In the genomic region with DNA sequence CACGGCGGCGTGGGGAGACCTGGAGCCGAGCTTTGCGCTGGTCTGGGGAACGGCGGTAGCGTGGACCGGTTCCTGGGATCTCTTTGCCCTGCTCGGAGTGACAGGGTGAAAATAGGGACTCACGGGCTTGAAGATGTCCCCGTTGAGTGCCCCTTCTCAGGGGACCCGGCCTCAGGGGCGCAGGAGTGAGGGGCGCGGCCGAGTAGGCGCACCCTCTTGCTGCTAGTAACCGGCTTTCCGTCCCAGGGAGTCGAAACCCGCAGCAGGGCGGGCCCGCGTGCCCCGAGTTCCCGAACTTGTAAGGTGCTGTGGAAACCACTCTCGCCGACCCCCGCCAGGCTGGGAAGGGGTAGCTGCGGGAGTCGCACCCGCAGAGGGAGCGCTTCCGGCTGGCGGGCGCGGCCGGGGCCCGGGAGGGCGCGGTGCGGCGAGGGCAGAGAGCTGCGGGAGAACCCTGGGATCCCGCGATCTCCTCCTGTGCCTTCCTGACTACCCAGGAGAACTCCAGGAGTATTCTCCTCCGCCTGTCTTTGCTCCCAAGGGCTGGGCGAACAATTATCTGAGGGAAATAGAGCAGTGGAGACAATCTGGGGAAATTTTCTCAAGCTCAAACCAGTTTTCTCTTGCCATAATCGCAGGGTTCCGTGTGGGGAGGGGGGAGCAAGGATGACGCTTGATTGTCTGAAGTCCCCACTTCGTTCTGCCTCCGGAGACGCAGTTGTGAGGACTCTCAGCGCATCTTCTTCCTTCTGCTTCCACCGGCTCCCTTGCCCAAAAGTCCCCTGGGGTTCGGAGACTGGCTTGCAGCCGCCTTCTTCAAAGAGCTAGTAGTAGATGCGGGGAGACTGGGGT, we compare ENCODE assay signal across 12 cellular contexts. TPM values are rescaled to one million over a fixed set of nuclear protein-coding genes. Genes with fewer than 3 reads are reported as not detected.
DNase-seq lines count a peak whose midpoint lies in the region; ATAC-seq and TF ChIP-seq lines count a peak whose summit lies in the region.
"Had no signal": no experiment of that assay in that cellular context is flagged by ENCODE, and none has a peak within 500 bp of the region (broad histone marks: within the 10 kb centered on the region; RNA-seq: fewer than 3 reads in every experiment).

No MANE protein-coding gene starts in this region.

- no peaks in the 10 kb centered on the region for H3K36me3 ChIP-seq in KMS-11 (ENCODE audit: insufficient read depth)
- no peaks in the 10 kb centered on the region for H3K36me3 ChIP-seq in neuronal stem cell (replicated peaks in 1 of 2; ENCODE audit: control insufficient read depth in 2 of 2, insufficient read depth in 2 of 2, low read length in 2 of 2)

- H4K8ac ChIP-seq in neuronal stem cell (ENCODE audit: low read depth, low read length), result no peak overlapping the region

- peak overlapping the region; percentile 70 for H3K23ac ChIP-seq in neuronal stem cell (ENCODE audit: low read depth, low read length, poor library complexity)

- no peak overlapping the region for H3K4me3 ChIP-seq in KMS-11 (IDR thresholded peaks at IDR 0.05; ENCODE audit: insufficient read depth, low read depth, low read length)
- peak overlapping the region; percentile 8 for H3K4me3 ChIP-seq in epithelial cell of proximal tubule (ENCODE audit: low read depth, low read length)
- peak overlapping the region in 1 of 2 donors; percentile 74 for H3K4me3 ChIP-seq in neuronal stem cell (ENCODE audit: low read length in 2 of 2)

- no peaks in the 10 kb centered on the region for H3K27me3 ChIP-seq in KMS-11 (ENCODE audit: insufficient read depth, low read depth)
- peaks cover 17 to 75% (median 54%) of the 10 kb centered on the region in 3 experiments for H3K27me3 ChIP-seq in neuronal stem cell (ENCODE audit: control insufficient read depth in 3 of 3, insufficient read depth in 3 of 3, low read depth in 1 of 3, low read length in 3 of 3)

- H4K91ac ChIP-seq in neuronal stem cell (ENCODE audit: low read depth, low read length, poor library complexity), result no peak overlapping the region

- DNase-seq in D341Med (ENCODE audit: low spot score) (peak; percentile 62), epithelial cell of proximal tubule (ENCODE audit: low read depth) (no peak), neuronal stem cell (ENCODE audit: low spot score) (no peak)
- no peak for DNase-seq in activated effector memory CD4-positive, alpha-beta T cell treated with Interleukin-2 at 50 U/mL for 16 hours
- DNase-seq: activated CD8-positive, alpha-beta memory T cell treated with anti-CD3 and anti-CD28 coated beads for 24 hours; left colon; NCI-H524 treated with DMSO at 0.1 percent for 48 hours had no signal

- H3K4me1 ChIP-seq in KMS-11 (ENCODE audit: low read depth, poor library complexity, severe bottlenecking) (no peaks in the 10 kb centered on the region), neuronal stem cell (ENCODE audit: control insufficient read depth in 2 of 2, insufficient read depth in 1 of 2, low read depth in 1 of 2, low read length in 2 of 2) (peaks cover 3 to 10% of the 10 kb centered on the region in 2 donors)

- peak overlapping the region; percentile 54 for H3K18ac ChIP-seq in neuronal stem cell (ENCODE audit: low read length)

- no CpG with 5 or more reads among the region's 60 CpGs for WGBS in neuronal stem cell (ENCODE audit: extremely low coverage in 2 of 2, insufficient read length in 2 of 2, insufficient replicate concordance in 1 of 2), 2 donors

- H3K14ac ChIP-seq in neuronal stem cell (ENCODE audit: low read length), result no peak overlapping the region

- H3K9ac ChIP-seq in KMS-11, result no peak overlapping the region
- peak overlapping the region; percentile 87 for H3K9ac ChIP-seq in neuronal stem cell (ENCODE audit: low read depth, low read length, poor library complexity)

- H3K4me2 ChIP-seq in KMS-11 (no peak overlapping the region), neuronal stem cell (ENCODE audit: insufficient read depth, low read length, poor library complexity, severe bottlenecking) (peak overlapping the region; percentile 98)

- no peaks in the 10 kb centered on the region for H3K79me2 ChIP-seq in KMS-11 (ENCODE audit: insufficient read depth, low read depth)

- no peak overlapping the region for H3K4ac ChIP-seq in neuronal stem cell (ENCODE audit: low read length)

- H2BK5ac ChIP-seq in neuronal stem cell (ENCODE audit: low read length), result no peak overlapping the region

- no peaks in the 10 kb centered on the region for H3K9me3 ChIP-seq in neuronal stem cell (replicated peaks in 1 of 2; ENCODE audit: control insufficient read depth in 2 of 2, insufficient read depth in 1 of 2, low read depth in 1 of 2, low read length in 2 of 2)

- H3K79me1 ChIP-seq in neuronal stem cell (ENCODE audit: low read depth, low read length), result no peaks in the 10 kb centered on the region

- no peak overlapping the region for H2BK12ac ChIP-seq in neuronal stem cell (ENCODE audit: low read length)

- peak overlapping the region; percentile 10; the same call in 1 of the 2 replicates for H2AFZ ChIP-seq in KMS-11 (ENCODE audit: low read depth)
- H2AFZ ChIP-seq in neuronal stem cell (ENCODE audit: low read length), result peak overlapping the region; percentile 70

- H2BK15ac ChIP-seq in neuronal stem cell (ENCODE audit: low read length), result no peak overlapping the region

- ATAC-seq in HG03039 (IDR thresholded peaks at IDR 0.05; ENCODE audit: unreplicated experiment) (no peak), HG03135 (IDR thresholded peaks at IDR 0.05; ENCODE audit: unreplicated experiment) (no peak), HG03457 (IDR thresholded peaks at IDR 0.05; ENCODE audit: unreplicated experiment) (no peak)
- ATAC-seq: left colon had no signal

- no peak overlapping the region for H2BK120ac ChIP-seq in neuronal stem cell (ENCODE audit: low read depth, low read length)

- no peaks in the 10 kb centered on the region for H4K20me1 ChIP-seq in KMS-11 (ENCODE audit: insufficient read depth)

- H3K27ac ChIP-seq in KMS-11 (no peak overlapping the region), neuronal stem cell (replicated peaks; ENCODE audit: low read length) (no peak overlapping the region)
- H3K27ac ChIP-seq: skin epidermis had no signal

- TF ChIP-seq CTCF in KMS-11 (conservative IDR thresholded peaks at IDR 0.05; ENCODE audit: low read depth, low read length), result no peak
- no peak for TF ChIP-seq CTCF in epithelial cell of proximal tubule (conservative IDR thresholded peaks at IDR 0.05; ENCODE audit: low read depth, low read length)

- no peak overlapping the region for H2AK5ac ChIP-seq in neuronal stem cell (ENCODE audit: low read depth, low read length)

RNA-seq across cellular contexts. Expression of gene NELL1, which starts 0.7 kb away (rescaled TPM):
- not detected in 2 replicates for total RNA-seq in epithelial cell of proximal tubule
- 0.01 TPM for polyA plus RNA-seq in neuronal stem cell (2013, experiment 1 of 2)
- polyA plus RNA-seq in neuronal stem cell (2013, experiment 2 of 2), result not detected
